In genomic region chr10:53664620-53665019, GRCh38 we compare ENCODE assay signal across 13 cellular contexts.
A peak's percentile ranks its signal among the peaks of the same experiment; 100 is the strongest.
DNase-seq lines count a peak whose midpoint lies in the region; TF ChIP-seq lines count a peak whose summit lies in the region.
"Had no signal": no experiment of that assay in that cellular context is flagged by ENCODE, and none has a peak within 500 bp of the region (broad histone marks: within the 10 kb centered on the region; RNA-seq: fewer than 3 reads in every experiment).

No MANE protein-coding gene starts in this region.

- H3K4me2 ChIP-seq in smooth muscle cell, result peak overlapping the region; percentile 24

- no peaks in the 10 kb centered on the region for H3K79me2 ChIP-seq in smooth muscle cell (ENCODE audit: low read depth)

- H3K27me3 ChIP-seq in smooth muscle cell (ENCODE audit: low read depth) (no peaks in the 10 kb centered on the region), endodermal cell (ENCODE audit: control insufficient read depth, insufficient read depth, low read length, poor library complexity, severe bottlenecking) (no peaks in the 10 kb centered on the region)

- H3K36me3 ChIP-seq in smooth muscle cell (ENCODE audit: low read depth) (no peaks in the 10 kb centered on the region), endodermal cell (ENCODE audit: control insufficient read depth, insufficient read depth, low read length) (no peaks in the 10 kb centered on the region)

- TF ChIP-seq CTCF in smooth muscle cell (IDR thresholded peaks at IDR 0.05; ENCODE audit: borderline replicate concordance, insufficient read depth, poor library complexity, severe bottlenecking) (no peak), endodermal cell (conservative IDR thresholded peaks at IDR 0.05) (no peak)

- H3K36me3 Mint-ChIP-seq in endodermal cell (ENCODE audit: low read depth), result no peaks in the 10 kb centered on the region
- H3K36me3 Mint-ChIP-seq: CD14-positive monocyte; stimulated activated naive B cell treated with anti-CD40 and anti-IgM and Interleukin-4, amounts not matched to agents 10 μg/mL and 1 μg/mL and 100 μg/mL, for 72 hours had no signal

- H3K9me3 Mint-ChIP-seq in endodermal cell, result peaks cover 41% of the 10 kb centered on the region

- peak overlapping the region; percentile 7 for H3K4me3 ChIP-seq in smooth muscle cell
- H3K4me3 ChIP-seq in endodermal cell (ENCODE audit: low read length), result no peak overlapping the region

- no peaks in the 10 kb centered on the region for H3K27me3 Mint-ChIP-seq in endodermal cell (ENCODE audit: insufficient read depth)
- H3K27me3 Mint-ChIP-seq: stimulated activated naive B cell treated with anti-CD40 and anti-IgM and Interleukin-4, amounts not matched to agents 10 μg/mL and 1 μg/mL and 100 μg/mL, for 72 hours had no signal

- DNase-seq in KBM-7 (peak; percentile 1), T1000 (lab: John Stamatoyannopoulos, UW) (peak; percentile 7), glomerular visceral epithelial cell (ENCODE audit: extremely low spot score) (peak; percentile 11), smooth muscle cell (lab: John Stamatoyannopoulos, UW; ENCODE audit: unreplicated experiment) (no peak), endodermal cell (no peak), CD1c-positive myeloid dendritic cell (ENCODE audit: extremely low spot score) (no peak)
- DNase-seq in activated effector memory CD4-positive, alpha-beta T cell treated with Interleukin-2 at 50 U/mL for 16 hours, result no peak
- DNase-seq: NCI-H226; posterior cingulate gyrus; stimulated activated CD4-positive, alpha-beta T cell treated with anti-CD3 and anti-CD28 coated beads, Interleukin-2, amount 100 ng/mL, for 24 hours; stimulated activated naive B cell treated with anti-CD40 and anti-IgM and Interleukin-4, amounts not matched to agents 10 μg/mL and 1 μg/mL and 100 μg/mL, for 72 hours had no signal

- H3K27ac Mint-ChIP-seq in endodermal cell, result no peak overlapping the region
- H3K27ac Mint-ChIP-seq: activated naive CD4-positive, alpha-beta T cell treated with anti-CD3 and anti-CD28 coated beads, Interleukin-2, amount 50 U/mL, for 72 hours; CD14-positive monocyte; stimulated activated naive B cell treated with anti-CD40 and anti-IgM and Interleukin-4, amounts not matched to agents 10 μg/mL and 1 μg/mL and 100 μg/mL, for 72 hours had no signal

- no peak overlapping the region for H3K4me3 Mint-ChIP-seq in endodermal cell
- H3K4me3 Mint-ChIP-seq: CD14-positive monocyte; stimulated activated naive B cell treated with anti-CD40 and anti-IgM and Interleukin-4, amounts not matched to agents 10 μg/mL and 1 μg/mL and 100 μg/mL, for 72 hours had no signal

- peak overlapping the region; percentile 19 for H2AFZ ChIP-seq in smooth muscle cell (ENCODE audit: low read depth)

- WGBS in smooth muscle cell (ENCODE audit: low lambda C conversion rate), result 49% methylated on average over 3 of the region's 3 CpGs
- WGBS in endodermal cell (ENCODE audit: insufficient coverage in 1 of 2, insufficient read length in 1 of 2), 2 experiments, result 87 to 100% methylated on average over 1 to 3 of the region's 3 CpGs

- H3K9me3 ChIP-seq in smooth muscle cell (replicated peaks; ENCODE audit: low read depth) (no peaks in the 10 kb centered on the region), endodermal cell (ENCODE audit: control insufficient read depth, low read length) (peaks cover 26% of the 10 kb centered on the region)

- H4K20me1 ChIP-seq in smooth muscle cell (ENCODE audit: low read depth), result no peaks in the 10 kb centered on the region

- H3K4me1 Mint-ChIP-seq in endodermal cell, result peaks cover 1% of the 10 kb centered on the region
- H3K4me1 Mint-ChIP-seq: CD14-positive monocyte; stimulated activated naive B cell treated with anti-CD40 and anti-IgM and Interleukin-4, amounts not matched to agents 10 μg/mL and 1 μg/mL and 100 μg/mL, for 72 hours had no signal

- H3K27ac ChIP-seq in smooth muscle cell (ENCODE audit: low read depth), result no peak overlapping the region
- no peak overlapping the region for H3K27ac ChIP-seq in endodermal cell (ENCODE audit: low read depth, low read length)

- H3K4me1 ChIP-seq in smooth muscle cell (ENCODE audit: low read depth) (no peaks in the 10 kb centered on the region), endodermal cell (ENCODE audit: control insufficient read depth, insufficient read depth, low read length) (no peaks in the 10 kb centered on the region)

- in situ Hi-C loops in KBM-7 (cut with MboI; ENCODE audit: low pct_unique_long_range_greater_than_20kb, low sequenced_read_pairs), result no loop called here

- no peak overlapping the region for H3K9ac ChIP-seq in smooth muscle cell (ENCODE audit: low read depth)
- no peak overlapping the region for H3K9ac ChIP-seq in endodermal cell (ENCODE audit: extremely low read depth, low read length, poor library complexity, severe bottlenecking)

- H3F3A ChIP-seq in smooth muscle cell (ENCODE audit: low read depth), result no peaks in the 10 kb centered on the region

Comparison
In these comparisons a context has a peak if more than half of its experiments do, and no peak if none do; other contexts are left out.
1. DNase-seq: peak in KBM-7 (single experiment), T1000 (single experiment) and glomerular visceral epithelial cell (single experiment); none in smooth muscle cell (single experiment), endodermal cell (single experiment), CD1c-positive myeloid dendritic cell (single experiment) and activated effector memory CD4-positive, alpha-beta T cell treated with Interleukin-2 at 50 U/mL for 16 hours (single experiment).